ENCODE assay signal across 1 cellular context in the genomic region with DNA sequence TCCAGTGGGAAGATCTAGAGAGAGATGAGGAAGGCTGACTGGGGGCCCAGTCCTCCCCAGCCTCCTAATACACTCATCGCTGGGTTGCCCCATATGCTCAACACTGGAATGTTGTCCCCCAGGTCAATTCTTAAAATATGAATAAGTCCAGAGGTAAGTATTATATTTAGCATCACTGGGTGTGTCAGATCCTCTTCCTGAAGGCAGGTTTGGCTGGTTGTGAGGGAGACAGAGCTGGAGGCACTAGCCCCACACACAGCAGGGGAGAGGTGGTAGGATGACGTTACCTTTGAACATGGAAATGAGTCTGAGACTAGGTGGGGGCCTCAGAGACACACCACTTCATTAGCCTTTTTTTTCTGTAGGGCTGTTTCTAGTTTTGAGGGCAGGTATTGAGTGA.
TF ChIP-seq lines count a peak whose summit lies in the region.

No MANE protein-coding gene starts in this region.

TF ChIP-seq in HCT116, 20 proteins besides CTCF, POLR2A, EP300 and RAD21 (continued from another document):
- TF ChIP-seq, protein P1, sequence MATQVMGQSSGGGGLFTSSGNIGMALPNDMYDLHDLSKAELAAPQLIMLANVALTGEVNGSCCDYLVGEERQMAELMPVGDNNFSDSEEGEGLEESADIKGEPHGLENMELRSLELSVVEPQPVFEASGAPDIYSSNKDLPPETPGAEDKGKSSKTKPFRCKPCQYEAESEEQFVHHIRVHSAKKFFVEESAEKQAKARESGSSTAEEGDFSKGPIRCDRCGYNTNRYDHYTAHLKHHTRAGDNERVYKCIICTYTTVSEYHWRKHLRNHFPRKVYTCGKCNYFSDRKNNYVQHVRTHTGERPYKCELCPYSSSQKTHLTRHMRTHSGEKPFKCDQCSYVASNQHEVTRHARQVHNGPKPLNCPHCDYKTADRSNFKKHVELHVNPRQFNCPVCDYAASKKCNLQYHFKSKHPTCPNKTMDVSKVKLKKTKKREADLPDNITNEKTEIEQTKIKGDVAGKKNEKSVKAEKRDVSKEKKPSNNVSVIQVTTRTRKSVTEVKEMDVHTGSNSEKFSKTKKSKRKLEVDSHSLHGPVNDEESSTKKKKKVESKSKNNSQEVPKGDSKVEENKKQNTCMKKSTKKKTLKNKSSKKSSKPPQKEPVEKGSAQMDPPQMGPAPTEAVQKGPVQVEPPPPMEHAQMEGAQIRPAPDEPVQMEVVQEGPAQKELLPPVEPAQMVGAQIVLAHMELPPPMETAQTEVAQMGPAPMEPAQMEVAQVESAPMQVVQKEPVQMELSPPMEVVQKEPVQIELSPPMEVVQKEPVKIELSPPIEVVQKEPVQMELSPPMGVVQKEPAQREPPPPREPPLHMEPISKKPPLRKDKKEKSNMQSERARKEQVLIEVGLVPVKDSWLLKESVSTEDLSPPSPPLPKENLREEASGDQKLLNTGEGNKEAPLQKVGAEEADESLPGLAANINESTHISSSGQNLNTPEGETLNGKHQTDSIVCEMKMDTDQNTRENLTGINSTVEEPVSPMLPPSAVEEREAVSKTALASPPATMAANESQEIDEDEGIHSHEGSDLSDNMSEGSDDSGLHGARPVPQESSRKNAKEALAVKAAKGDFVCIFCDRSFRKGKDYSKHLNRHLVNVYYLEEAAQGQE (IDR thresholded peaks at IDR 0.05; ENCODE audit: low read depth) = no peak
- TF ChIP-seq ZNF274 (IDR thresholded peaks at IDR 0.05; ENCODE audit: low read depth, low read length) (no peak), SP1 (IDR thresholded peaks at IDR 0.05; ENCODE audit: low read depth) (peak; percentile 91), EGR1 (IDR thresholded peaks at IDR 0.05; ENCODE audit: low read depth) (no peak), FOSL1 (IDR thresholded peaks at IDR 0.05; ENCODE audit: low read depth) (peak; percentile 64; the same call in 1 of the 2 replicates), CEBPB (IDR thresholded peaks at IDR 0.05; ENCODE audit: low read depth) (peak; percentile 76), EZH2 (IDR thresholded peaks at IDR 0.05) (no peak), JUND (IDR thresholded peaks at IDR 0.05) (peak; percentile 79), SIN3A (IDR thresholded peaks at IDR 0.05; ENCODE audit: low read depth) (peak; percentile 63), SRF (IDR thresholded peaks at IDR 0.05; ENCODE audit: low read depth) (peak; percentile 15; the same call in 1 of the 2 replicates)
- TF ChIP-seq, protein P2, sequence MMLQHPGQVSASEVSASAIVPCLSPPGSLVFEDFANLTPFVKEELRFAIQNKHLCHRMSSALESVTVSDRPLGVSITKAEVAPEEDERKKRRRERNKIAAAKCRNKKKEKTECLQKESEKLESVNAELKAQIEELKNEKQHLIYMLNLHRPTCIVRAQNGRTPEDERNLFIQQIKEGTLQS (IDR thresholded peaks at IDR 0.05) = no peak
- TF ChIP-seq, protein P3, sequence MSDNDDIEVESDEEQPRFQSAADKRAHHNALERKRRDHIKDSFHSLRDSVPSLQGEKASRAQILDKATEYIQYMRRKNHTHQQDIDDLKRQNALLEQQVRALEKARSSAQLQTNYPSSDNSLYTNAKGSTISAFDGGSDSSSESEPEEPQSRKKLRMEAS (IDR thresholded peaks at IDR 0.05) = peak; percentile 27
